In genomic region chr17:44907696-44908470, GRCh38 we compare ENCODE assay signal across 23 cellular contexts. TPM values are rescaled to one million over a fixed set of nuclear protein-coding genes. Genes with fewer than 3 reads are reported as not detected.
DNase-seq lines count a peak whose midpoint lies in the region; ATAC-seq, FAIRE-seq and TF ChIP-seq lines count a peak whose summit lies in the region.
"Had no signal": no experiment of that assay in that cellular context is flagged by ENCODE, and none has a peak within 500 bp of the region (broad histone marks: within the 10 kb centered on the region; RNA-seq: fewer than 3 reads in every experiment).

No MANE protein-coding gene starts in this region.

- H3K9me3 Mint-ChIP-seq in activated T-helper 1 cell treated with anti-CD3 and anti-CD28 coated beads, Interleukin-12 subunit alpha, Interleukin-12 subunit beta, Interleukin-2, Interleukin-4 antibody, amounts not matched to agents 30 ng/mL and 10 ng/mL and 1 ng/mL, durations not matched to agents 14 hours and 24 hours and 36 hours: no peaks in the 10 kb centered on the region
- no peaks in the 10 kb centered on the region for H3K9me3 Mint-ChIP-seq in Calu3 (ENCODE audit: low read depth, unreplicated experiment)
- H3K9me3 Mint-ChIP-seq: CD8-positive, alpha-beta memory T cell had no signal

- DNase-seq in A549 (ENCODE audit: low read depth in 1 of 2, low spot score in 1 of 2): no peak
- peak; percentile 27 for DNase-seq in H7
- no peak for DNase-seq in activated T-helper 1 cell treated with anti-CD3 and anti-CD28 coated beads, Interleukin-12 subunit alpha, Interleukin-12 subunit beta, Interleukin-2, Interleukin-4 antibody, amounts not matched to agents 30 ng/mL and 10 ng/mL and 1 ng/mL, durations not matched to agents 14 hours and 24 hours and 36 hours (ENCODE audit: low spot score)
- DNase-seq in osteoblast (ENCODE audit: insufficient read length, low spot score, missing footprints): peak; percentile 78
- no peak for DNase-seq in G401 (ENCODE audit: low spot score)
- DNase-seq in lower leg skin (ENCODE audit: low spot score in 2 of 2): no peak
- DNase-seq in Calu3: no peak
- DNase-seq: CD8-positive, alpha-beta memory T cell; DMS79; GM23248; MV-4-11; NCI-H1694 treated with DMSO at 0.1 percent for 48 hours; NCI-H2107; NCI-H345; NCI-H524 treated with DMSO at 0.1 percent for 48 hours; Right ventricle myocardium superior had no signal

- H3K27ac ChIP-seq in A549 (peak overlapping the region; percentile 91 to 94; a peak in 5 of 6 replicates), osteoblast (ENCODE audit: low read depth, low read length) (peak overlapping the region; percentile 84)
- H3K27ac ChIP-seq: GM23248, KMS-11, SK-N-MC had no signal

- no peak for FAIRE-seq in A549 (lab: Jason Lieb, UNC)
- FAIRE-seq: A204.1, GM19239 had no signal

- H3K4me3 ChIP-seq in A549: no peak overlapping the region
- H3K4me3 ChIP-seq in H7 (ENCODE audit: insufficient read depth, low read depth, low read length): no peak overlapping the region
- H3K4me3 ChIP-seq in osteoblast (ENCODE audit: insufficient read depth, low read length): no peak overlapping the region
- H3K4me3 ChIP-seq in lower leg skin (ENCODE audit: low read depth, poor library complexity, severe bottlenecking): no peak overlapping the region
- H3K4me3 ChIP-seq: GM23248, SK-N-MC had no signal

- in situ Hi-C loops in G401 (cut with HindIII; ENCODE audit: low sequenced_read_pairs): no loop called here

- TF ChIP-seq EP300 in A549 (IDR thresholded peaks at IDR 0.05): no peak

- no TSS peak for BruUV-seq in Calu3 (replicated peaks; lab: Mats Ljungman, UMichigan)

- TF ChIP-seq RAD21 in A549 (conservative IDR thresholded peaks at IDR 0.05 in 1 of 2, IDR thresholded peaks at IDR 0.05 in 1 of 2): no peak

- POLR2A ChIA-PET in A549 (lab: Yijun Ruan, JAX): interaction anchor here (2.1 kb wide), 1 partner anchor 9 kb away, joined by 7 read pairs; the partner anchor contains the start of gene EFTUD2

- ATAC-seq in A549 (no peak), GM18909 (IDR thresholded peaks at IDR 0.05; ENCODE audit: poor library complexity, unreplicated experiment) (no peak)
- ATAC-seq: HCT116, Panc1 had no signal

- peaks cover 9% of the 10 kb centered on the region for H3K4me1 Mint-ChIP-seq in activated T-helper 1 cell treated with anti-CD3 and anti-CD28 coated beads, Interleukin-12 subunit alpha, Interleukin-12 subunit beta, Interleukin-2, Interleukin-4 antibody, amounts not matched to agents 30 ng/mL and 10 ng/mL and 1 ng/mL, durations not matched to agents 14 hours and 24 hours and 36 hours (ENCODE audit: low read depth)
- H3K4me1 Mint-ChIP-seq in Calu3 (ENCODE audit: low read depth, unreplicated experiment): peaks cover 20% of the 10 kb centered on the region

- H3K4me2 ChIP-seq in A549 (no peak overlapping the region), osteoblast (ENCODE audit: insufficient read depth, low read length) (peak overlapping the region; percentile 47)
- H3K4me2 ChIP-seq: KMS-11 had no signal

- peak overlapping the region; percentile 40 for H3K27ac Mint-ChIP-seq in activated T-helper 1 cell treated with anti-CD3 and anti-CD28 coated beads, Interleukin-12 subunit alpha, Interleukin-12 subunit beta, Interleukin-2, Interleukin-4 antibody, amounts not matched to agents 30 ng/mL and 10 ng/mL and 1 ng/mL, durations not matched to agents 14 hours and 24 hours and 36 hours
- no peak overlapping the region for H3K27ac Mint-ChIP-seq in Calu3 (ENCODE audit: unreplicated experiment)

- H3K36me3 ChIP-seq in H7 (replicated peaks; ENCODE audit: control insufficient read depth, insufficient read depth, low read length) (no peaks in the 10 kb centered on the region), osteoblast (ENCODE audit: insufficient read depth, low read length) (no peaks in the 10 kb centered on the region)

- H2AFZ ChIP-seq in osteoblast (ENCODE audit: low read length): peak overlapping the region; percentile 78
- H2AFZ ChIP-seq: GM23248 had no signal

- no peaks in the 10 kb centered on the region for H3K79me2 ChIP-seq in osteoblast (ENCODE audit: insufficient read depth, low read length)

- H3K4me1 ChIP-seq in A549 (peaks cover 56% of the 10 kb centered on the region), osteoblast (ENCODE audit: insufficient read depth, low read length) (peaks cover 49% of the 10 kb centered on the region)

- TF ChIP-seq POLR2A in A549 (IDR thresholded peaks at IDR 0.05; ENCODE audit: low read length) (no peak), lower leg skin (IDR thresholded peaks at IDR 0.05) (no peak)

- H3K27me3 Mint-ChIP-seq in activated T-helper 1 cell treated with anti-CD3 and anti-CD28 coated beads, Interleukin-12 subunit alpha, Interleukin-12 subunit beta, Interleukin-2, Interleukin-4 antibody, amounts not matched to agents 30 ng/mL and 10 ng/mL and 1 ng/mL, durations not matched to agents 14 hours and 24 hours and 36 hours (ENCODE audit: insufficient read depth): peaks cover 13% of the 10 kb centered on the region
- H3K27me3 Mint-ChIP-seq in Calu3 (ENCODE audit: unreplicated experiment): peaks cover 34% of the 10 kb centered on the region

- H3K9me3 ChIP-seq in A549: no peaks in the 10 kb centered on the region
- no peaks in the 10 kb centered on the region for H3K9me3 ChIP-seq in osteoblast (ENCODE audit: low read depth, low read length)

- peaks cover 2% of the 10 kb centered on the region for H3K36me3 Mint-ChIP-seq in activated T-helper 1 cell treated with anti-CD3 and anti-CD28 coated beads, Interleukin-12 subunit alpha, Interleukin-12 subunit beta, Interleukin-2, Interleukin-4 antibody, amounts not matched to agents 30 ng/mL and 10 ng/mL and 1 ng/mL, durations not matched to agents 14 hours and 24 hours and 36 hours (ENCODE audit: low read depth)
- H3K36me3 Mint-ChIP-seq in Calu3 (ENCODE audit: insufficient read depth, unreplicated experiment): no peaks in the 10 kb centered on the region

- intact Hi-C loops in activated T-helper 1 cell treated with anti-CD3 and anti-CD28 coated beads, Interleukin-12 subunit alpha, Interleukin-12 subunit beta, Interleukin-2, Interleukin-4 antibody, amounts not matched to agents 30 ng/mL and 10 ng/mL and 1 ng/mL, durations not matched to agents 14 hours and 24 hours and 36 hours (cut with micrococcal nuclease): no loop called here
- intact Hi-C loops in lower leg skin (cut with DNase I; ENCODE audit: low total_unique reads) (no loop called here), Calu3 (cut with micrococcal nuclease; ENCODE audit: unreplicated experiment) (no loop called here)

- CTCF ChIA-PET in A549 (lab: Yijun Ruan, JAX) (interaction anchor here (0.6 to 38.3 kb wide), 13 partner anchors 9 to 289 kb away, joined by 3 to 1853 read pairs (median 4); partner anchors contain the start of genes ACBD4, DCAKD, EFTUD2 and PLCD3), Calu3 (lab: Charles Lee) (no interaction called here)

- WGBS in A549 (ENCODE audit: missing lambda C conversion rate): 89% methylated on average over 11 of the region's 11 CpGs
- 79 to 87% methylated on average over 11 of the region's 11 CpGs for WGBS in lower leg skin, 2 donors

- no peak for TF ChIP-seq CTCF in A549 (IDR thresholded peaks at IDR 0.05)
- no peak for TF ChIP-seq CTCF in osteoblast (IDR thresholded peaks at IDR 0.05; ENCODE audit: extremely low read depth, low read depth, low read length)
- TF ChIP-seq CTCF in lower leg skin (IDR thresholded peaks at IDR 0.05): no peak
- no peak for TF ChIP-seq CTCF in Calu3 (IDR thresholded peaks at IDR 0.05; ENCODE audit: unreplicated experiment)

- no peaks in the 10 kb centered on the region for H4K20me1 ChIP-seq in osteoblast (ENCODE audit: insufficient read depth, low read length)

- H3K27me3 ChIP-seq in H7 (ENCODE audit: control insufficient read depth, insufficient read depth, low read length) (peaks cover 6% of the 10 kb centered on the region), osteoblast (ENCODE audit: insufficient read depth, low read length) (peaks cover under 1% of the 10 kb centered on the region)

- no peak overlapping the region for H3K4me3 Mint-ChIP-seq in activated T-helper 1 cell treated with anti-CD3 and anti-CD28 coated beads, Interleukin-12 subunit alpha, Interleukin-12 subunit beta, Interleukin-2, Interleukin-4 antibody, amounts not matched to agents 30 ng/mL and 10 ng/mL and 1 ng/mL, durations not matched to agents 14 hours and 24 hours and 36 hours
- no peak overlapping the region for H3K4me3 Mint-ChIP-seq in Calu3 (ENCODE audit: low read depth, unreplicated experiment)
- H3K4me3 Mint-ChIP-seq: CD8-positive, alpha-beta memory T cell had no signal

RNA-seq across cellular contexts. Expression of gene GFAP, which starts 7.4 kb away (rescaled TPM):
- 1.8 and 2.1 TPM in 2 replicates for polyA plus RNA-seq in A549 (2011; rRNA removed)
- polyA plus RNA-seq in A549 (2012; cell fraction: cytosol; rRNA removed): 2.6 and 2.8 TPM in 2 replicates
- 1.3 and 2.1 TPM in 2 replicates for polyA plus RNA-seq in A549 (2012; cell fraction: nucleus; rRNA removed)
- 1.2 to 1.5 TPM (median 1.4 TPM) in 3 replicates for polyA plus RNA-seq in A549 (2017; fragmentation: RNase III; extraction: RNeasy Plus Mini Kit Qiagen cat#74134 plus additional on column Dnase treatment)
- polyA minus RNA-seq in A549 (2011; rRNA and poly(A)+ RNA removed): 0.83 and 1.6 TPM in 2 replicates
- 0.10 and 0.85 TPM in 2 replicates for total RNA-seq in H7 (2014; rRNA removed; shearing (Covaris generic))
- total RNA-seq in activated T-helper 1 cell treated with anti-CD3 and anti-CD28 coated beads, Interleukin-12 subunit alpha, Interleukin-12 subunit beta, Interleukin-2, Interleukin-4 antibody, amounts not matched to agents 30 ng/mL and 10 ng/mL and 1 ng/mL, durations not matched to agents 14 hours and 24 hours and 36 hours: not detected in 2 replicates
- total RNA-seq in osteoblast: under 0.01 TPM in 2 replicates
- not detected in 2 replicates for total RNA-seq in G401 (2014; rRNA removed; shearing (Covaris generic))
- under 1 TPM in 1 of 4 donors, not detected in 3; 0.25 TPM for total RNA-seq in lower leg skin
- total RNA-seq in Calu3 (2022): not detected in 2 replicates
- total RNA-seq: CD8-positive, alpha-beta memory T cell; GM23248 had no signal
- polyA plus RNA-seq: CD8-positive, alpha-beta memory T cell had no signal

RNA-seq across cellular contexts. Expression of gene EFTUD2, which starts 8.6 kb away (rescaled TPM):
- polyA plus RNA-seq in A549 (2011; rRNA removed) (254 and 353 TPM in 2 replicates), A549 (2017; fragmentation: RNase III; extraction: RNeasy Plus Mini Kit Qiagen cat#74134 plus additional on column Dnase treatment) (216 to 251 TPM (median 224 TPM) in 3 replicates)
- 147 and 178 TPM in 2 replicates for polyA plus RNA-seq in A549 (2012; cell fraction: cytosol; rRNA removed)
- polyA plus RNA-seq in A549 (2012; cell fraction: nucleus; rRNA removed): 314 and 320 TPM in 2 replicates
- polyA minus RNA-seq in A549 (2011; rRNA and poly(A)+ RNA removed): 336 and 388 TPM in 2 replicates
- 122 and 137 TPM in 2 replicates for total RNA-seq in H7 (2014; rRNA removed; shearing (Covaris generic))
- total RNA-seq in activated T-helper 1 cell treated with anti-CD3 and anti-CD28 coated beads, Interleukin-12 subunit alpha, Interleukin-12 subunit beta, Interleukin-2, Interleukin-4 antibody, amounts not matched to agents 30 ng/mL and 10 ng/mL and 1 ng/mL, durations not matched to agents 14 hours and 24 hours and 36 hours: 206 and 219 TPM in 2 replicates
- total RNA-seq in osteoblast (72.7 and 81.0 TPM in 2 replicates), lower leg skin (10 to 100 TPM; 45.0 to 69.2 (median 51.5) TPM), Calu3 (2022) (197 and 202 TPM in 2 replicates)
- 164 and 176 TPM in 2 replicates for total RNA-seq in G401 (2014; rRNA removed; shearing (Covaris generic))

RNA-seq across cellular contexts. Expression of gene KIF18B, which starts 39.7 kb away (rescaled TPM):
- polyA plus RNA-seq in A549 (2011; rRNA removed): 19.6 and 20.5 TPM in 2 replicates
- 53.3 and 61.3 TPM in 2 replicates for polyA plus RNA-seq in A549 (2012; cell fraction: cytosol; rRNA removed)
- 229 and 244 TPM in 2 replicates for polyA plus RNA-seq in A549 (2012; cell fraction: nucleus; rRNA removed)
- polyA plus RNA-seq in A549 (2017; fragmentation: RNase III; extraction: RNeasy Plus Mini Kit Qiagen cat#74134 plus additional on column Dnase treatment): 39.9 to 41.7 TPM (median 41.7 TPM) in 3 replicates
- 48.0 and 51.0 TPM in 2 replicates for polyA minus RNA-seq in A549 (2011; rRNA and poly(A)+ RNA removed)
- 17.9 and 20.4 TPM in 2 replicates for total RNA-seq in H7 (2014; rRNA removed; shearing (Covaris generic))
- total RNA-seq in activated T-helper 1 cell treated with anti-CD3 and anti-CD28 coated beads, Interleukin-12 subunit alpha, Interleukin-12 subunit beta, Interleukin-2, Interleukin-4 antibody, amounts not matched to agents 30 ng/mL and 10 ng/mL and 1 ng/mL, durations not matched to agents 14 hours and 24 hours and 36 hours: 41.4 and 42.8 TPM in 2 replicates
- 0.72 and 1.2 TPM in 2 replicates for total RNA-seq in osteoblast
- total RNA-seq in G401 (2014; rRNA removed; shearing (Covaris generic)): 22.6 and 24.4 TPM in 2 replicates
- 1 to 10 TPM; 1.0 to 2.4 (median 1.5) TPM for total RNA-seq in lower leg skin
- total RNA-seq in Calu3 (2022): 72.8 and 84.6 TPM in 2 replicates

Comparison
In these comparisons a context has a peak if more than half of its experiments do, and no peak if none do; other contexts are left out.
1. DNase-seq: peak in H7 (single experiment) and osteoblast (single experiment); none in A549 (0 of 2), activated T-helper 1 cell treated with anti-CD3 and anti-CD28 coated beads, Interleukin-12 subunit alpha, Interleukin-12 subunit beta, Interleukin-2, Interleukin-4 antibody, amounts not matched to agents 30 ng/mL and 10 ng/mL and 1 ng/mL, durations not matched to agents 14 hours and 24 hours and 36 hours (single experiment), G401 (single experiment), lower leg skin (0 of 2) and Calu3 (single experiment).